In genomic region chr16:1492923-1493745, GRCh38 we compare ENCODE assay signal across 1 cellular context.
A peak's percentile ranks its signal among the peaks of the same experiment; 100 is the strongest.
TF ChIP-seq lines count a peak whose summit lies in the region.

Gene TELO2 (plus strand): TSS chr16:1493360. CDS start chr16:1494282, 922 bp downstream.

TF ChIP-seq in HepG2, 621 proteins besides CTCF, POLR2A, EP300 and RAD21 (continued from another document and continues in another):
- TF ChIP-seq ZFP91 (CRISPR knock-in tag; IDR thresholded peaks at IDR 0.05; ENCODE audit: borderline replicate concordance) = no peak
- peak; percentile 39 for TF ChIP-seq IKZF4 (CRISPR knock-in tag; IDR thresholded peaks at IDR 0.05; ENCODE audit: borderline replicate concordance, low read depth, not compliant biosample characterization)
- TF ChIP-seq ZNF574 (CRISPR knock-in tag; IDR thresholded peaks at IDR 0.05) = peak; percentile 62; the same call in 1 of the 2 replicates
- no peak for TF ChIP-seq SRSF4 (IDR thresholded peaks at IDR 0.05; ENCODE audit: low read depth, low read length, poor library complexity, severe bottlenecking)
- TF ChIP-seq GZF1 (CRISPR knock-in tag; IDR thresholded peaks at IDR 0.05) = no peak
- 0 out of 2 replicates have a peak, but pooled peaks have one; percentile 36 for TF ChIP-seq RXRB (CRISPR knock-in tag; IDR thresholded peaks at IDR 0.05; ENCODE audit: borderline replicate concordance)
- peak; percentile 82 for TF ChIP-seq ARID4A (CRISPR knock-in tag; IDR thresholded peaks at IDR 0.05; ENCODE audit: borderline replicate concordance)
- no peak for TF ChIP-seq HIC2 (CRISPR knock-in tag; IDR thresholded peaks at IDR 0.05; ENCODE audit: low read depth)
- 0 out of 2 replicates have a peak, but pooled peaks have one; percentile 33 for TF ChIP-seq KLF6 (CRISPR knock-in tag; IDR thresholded peaks at IDR 0.05)
- no peak for TF ChIP-seq PBX3 (CRISPR knock-in tag; IDR thresholded peaks at IDR 0.05; ENCODE audit: borderline replicate concordance)
- TF ChIP-seq ZNF841 (CRISPR knock-in tag; IDR thresholded peaks at IDR 0.05; ENCODE audit: borderline replicate concordance) = no peak
- TF ChIP-seq ETV5 (CRISPR knock-in tag; IDR thresholded peaks at IDR 0.05; ENCODE audit: borderline replicate concordance) = peak; percentile 45; the same call in 1 of the 2 replicates
- TF ChIP-seq SRSF9 (IDR thresholded peaks at IDR 0.05; ENCODE audit: borderline replicate concordance, insufficient read depth, low read depth, low read length, poor library complexity, severe bottlenecking) = no peak
- TF ChIP-seq CENPT (CRISPR knock-in tag; IDR thresholded peaks at IDR 0.05; ENCODE audit: low read depth) = no peak
- TF ChIP-seq MXI1 (IDR thresholded peaks at IDR 0.05; ENCODE audit: borderline replicate concordance, low read depth, low read length) = peak; percentile 91; the same call in 1 of the 3 replicates
- TF ChIP-seq MYC (CRISPR knock-in tag; IDR thresholded peaks at IDR 0.05; ENCODE audit: borderline replicate concordance) = peak; percentile 89
- no peak for TF ChIP-seq ZNF660 (CRISPR knock-in tag; IDR thresholded peaks at IDR 0.05; ENCODE audit: borderline replicate concordance, low read depth)
- TF ChIP-seq ZNF777 (CRISPR knock-in tag; IDR thresholded peaks at IDR 0.05) = peak; percentile 11; the same call in 1 of the 2 replicates
- TF ChIP-seq SMYD3 (CRISPR knock-in tag; IDR thresholded peaks at IDR 0.05) = no peak
- peak; percentile 77; the same call in 1 of the 2 replicates for TF ChIP-seq ZGPAT (CRISPR knock-in tag; IDR thresholded peaks at IDR 0.05)
- TF ChIP-seq NFYC (CRISPR knock-in tag; IDR thresholded peaks at IDR 0.05) = peak; percentile 26; the same call in 1 of the 2 replicates
- TF ChIP-seq ZNF790 (CRISPR knock-in tag; IDR thresholded peaks at IDR 0.05; ENCODE audit: borderline replicate concordance) = peak; percentile 69; the same call in 1 of the 2 replicates
- TF ChIP-seq E2F1 (CRISPR knock-in tag; IDR thresholded peaks at IDR 0.05) = peak; percentile 70; the same call in 1 of the 2 replicates
- peak; percentile 81 for TF ChIP-seq RNF2 (conservative IDR thresholded peaks at IDR 0.05; ENCODE audit: low read depth)
- no peak for TF ChIP-seq KIAA2018 (CRISPR knock-in tag; IDR thresholded peaks at IDR 0.05; ENCODE audit: borderline replicate concordance)
